In genomic region chr4:137664055-137664405, GRCh38 we compare ENCODE assay signal across 10 cellular contexts.
A peak's percentile ranks its signal among the peaks of the same experiment; 100 is the strongest.
DNase-seq lines count a peak whose midpoint lies in the region; ATAC-seq and TF ChIP-seq lines count a peak whose summit lies in the region.
"Had no signal": no experiment of that assay in that cellular context is flagged by ENCODE, and none has a peak within 500 bp of the region (broad histone marks: within the 10 kb centered on the region; RNA-seq: fewer than 3 reads in every experiment).

No MANE protein-coding gene starts in this region.

- TF ChIP-seq POLR2A in HCT116 (IDR thresholded peaks at IDR 0.05; ENCODE audit: borderline replicate concordance, extremely low read depth, insufficient read depth, insufficient read length) (no peak), gastroesophageal sphincter (IDR thresholded peaks at IDR 0.05) (no peak), stomach (IDR thresholded peaks at IDR 0.05) (no peak)

- no peaks in the 10 kb centered on the region for H3K4me1 ChIP-seq in HCT116 (ENCODE audit: control insufficient read depth in 1 of 2, insufficient read depth in 2 of 2, low read length in 2 of 2)
- peaks cover 7 to 51% (median 8%) of the 10 kb centered on the region in 3 donors for H3K4me1 ChIP-seq in gastroesophageal sphincter
- peaks cover 0 to 19% (median 5%) of the 10 kb centered on the region in 4 donors for H3K4me1 ChIP-seq in stomach

- POLR2A ChIA-PET in HCT116 (lab: Charles Lee) = interaction anchor here (1.2 kb wide), 1 partner anchor 11 kb away, joined by 3 read pairs; no protein-coding TSS in a partner anchor

- CTCF ChIA-PET in HCT116 (lab: Charles Lee) = no interaction called here

- H3K27me3 ChIP-seq in HCT116 (ENCODE audit: insufficient read depth, low read length) (no peaks in the 10 kb centered on the region), gastroesophageal sphincter (no peaks in the 10 kb centered on the region), stomach (no peaks in the 10 kb centered on the region)
- H3K27me3 ChIP-seq: cardiac muscle cell had no signal

- H3K9me2 ChIP-seq in HCT116 (ENCODE audit: insufficient read depth) = no peaks in the 10 kb centered on the region

- H3K9me3 ChIP-seq in HCT116 (ENCODE audit: control insufficient read depth in 1 of 2, insufficient read depth in 1 of 2, low read depth in 1 of 2, low read length in 2 of 2) = no peaks in the 10 kb centered on the region
- no peaks in the 10 kb centered on the region for H3K9me3 ChIP-seq in gastroesophageal sphincter
- H3K9me3 ChIP-seq in stomach = peaks cover 0 to 7% (median 0%) of the 10 kb centered on the region in 4 donors

- intact Hi-C loops in HCT116 (cut with micrococcal nuclease) (no loop called here), stomach (cut with DNase I; ENCODE audit: low total_unique reads) (no loop called here), posterior cingulate gyrus (cut with DNase I) (no loop called here)

- H3K27ac ChIP-seq in HCT116 (ENCODE audit: low read depth, low read length) = no peak overlapping the region
- peak overlapping the region; percentile 48 to 87 (median 79) for H3K27ac ChIP-seq in gastroesophageal sphincter
- peak overlapping the region in 4 of 5 donors; percentile 19 to 64 (median 38) for H3K27ac ChIP-seq in stomach
- H3K27ac ChIP-seq: cardiac muscle cell had no signal

- TF ChIP-seq RAD21 in HCT116 (IDR thresholded peaks at IDR 0.05; ENCODE audit: low read depth) = no peak

- TF ChIP-seq EP300 in gastroesophageal sphincter (IDR thresholded peaks at IDR 0.05) = no peak
- no peak for TF ChIP-seq EP300 in stomach (IDR thresholded peaks at IDR 0.05)

- no peaks in the 10 kb centered on the region for H3K36me3 ChIP-seq in HCT116 (ENCODE audit: control insufficient read depth in 1 of 2, insufficient read depth in 2 of 2, low read length in 2 of 2)
- no peaks in the 10 kb centered on the region for H3K36me3 ChIP-seq in gastroesophageal sphincter
- H3K36me3 ChIP-seq in stomach = no peaks in the 10 kb centered on the region
- H3K36me3 ChIP-seq: cardiac muscle cell had no signal

- H3K79me2 ChIP-seq in HCT116 (ENCODE audit: insufficient read depth, low read length) = no peaks in the 10 kb centered on the region

- H3K9ac ChIP-seq in HCT116 (ENCODE audit: low read length) = no peak overlapping the region

- DNase-seq in HCT116 (ENCODE audit: low read depth, low spot score) (no peak), stomach (no peak), posterior cingulate gyrus (no peak), occipital lobe (lab: John Stamatoyannopoulos, UW) (no peak)
- DNase-seq: activated CD8-positive, alpha-beta T cell treated with anti-CD3 and anti-CD28 coated beads, Interleukin-2, amount 10 ng/mL, durations not matched to agents 7 days and 5 days; NCI-H187 had no signal

- no peak overlapping the region for H3K4me3 ChIP-seq in HCT116 (replicated peaks in 1 of 2; ENCODE audit: low read depth in 1 of 2, low read length in 2 of 2)
- no peak overlapping the region for H3K4me3 ChIP-seq in gastroesophageal sphincter
- no peak overlapping the region for H3K4me3 ChIP-seq in stomach
- H3K4me3 ChIP-seq: cardiac muscle cell had no signal

- WGBS in gastroesophageal sphincter (ENCODE audit: low coverage in 1 of 2), 2 donors = 0% methylated on average over 1 of the region's 1 CpG
- 4 to 13% (median 5%) methylated on average over 1 of the region's 1 CpG for WGBS in stomach, 5 donors

- BruUV-seq in HCT116 (replicated peaks; lab: Mats Ljungman, UMichigan) = no TSS peak

- TF ChIP-seq CTCF in HCT116 (IDR thresholded peaks at IDR 0.05 in 2 of 3, conservative IDR thresholded peaks at IDR 0.05 in 1 of 3; ENCODE audit: borderline replicate concordance in 1 of 3, insufficient read depth in 1 of 3, low read depth in 2 of 3, low read length in 2 of 3) = no peak
- no peak for TF ChIP-seq CTCF in gastroesophageal sphincter (IDR thresholded peaks at IDR 0.05)
- no peak for TF ChIP-seq CTCF in stomach (IDR thresholded peaks at IDR 0.05)

- no peak overlapping the region for H3K4me2 ChIP-seq in HCT116 (ENCODE audit: low read length)

- peak overlapping the region; percentile 77 for H2AFZ ChIP-seq in HCT116 (ENCODE audit: low read depth, low read length, poor library complexity, severe bottlenecking)

- RAD21 ChIA-PET in HCT116 (lab: Charles Lee; ENCODE audit: low non-redundant PET in 1 of 2, low total read pairs in 2 of 2, uncharacterized antibody in 2 of 2, unreplicated experiment in 2 of 2) = no interaction called here

- no peaks in the 10 kb centered on the region for H4K20me1 ChIP-seq in HCT116 (ENCODE audit: insufficient read depth)

- ATAC-seq in HCT116 (no peak), SK-N-SH treated with all-trans-retinoic acid at 6 μM for 48 hours (peak; percentile 88), gastroesophageal sphincter (peak; percentile 14), GM18873 (IDR thresholded peaks at IDR 0.05; ENCODE audit: low FRiP score, unreplicated experiment) (no peak)
- ATAC-seq: activated CD8-positive, alpha-beta T cell treated with anti-CD3 and anti-CD28 coated beads, Interleukin-2, amount 10 ng/mL, durations not matched to agents 7 days and 5 days had no signal

TF ChIP-seq in HCT116, 20 proteins besides CTCF, POLR2A, EP300 and RAD21 (continues in another document):
- TF ChIP-seq SP1 (IDR thresholded peaks at IDR 0.05; ENCODE audit: low read depth) (no peak), ATF3 (IDR thresholded peaks at IDR 0.05) (no peak), EGR1 (IDR thresholded peaks at IDR 0.05; ENCODE audit: low read depth) (no peak), CEBPB (IDR thresholded peaks at IDR 0.05; ENCODE audit: low read depth) (no peak), CBX3 (IDR thresholded peaks at IDR 0.05; ENCODE audit: low read depth) (no peak), FOSL1 (IDR thresholded peaks at IDR 0.05; ENCODE audit: low read depth) (no peak), YY1 (IDR thresholded peaks at IDR 0.05; ENCODE audit: extremely low read depth, insufficient replicate concordance, low read depth, low read length) (no peak), ZNF274 (IDR thresholded peaks at IDR 0.05; ENCODE audit: low read depth, low read length) (no peak), ZBTB33 (IDR thresholded peaks at IDR 0.05; ENCODE audit: extremely low read depth, insufficient replicate concordance, low read length) (no peak), SRF (IDR thresholded peaks at IDR 0.05; ENCODE audit: low read depth) (no peak), TCF7L2 (IDR thresholded peaks at IDR 0.05; ENCODE audit: borderline replicate concordance, extremely low read depth, insufficient read depth, insufficient read length) (no peak), JUND (IDR thresholded peaks at IDR 0.05) (no peak)

TF ChIP-seq in SK-N-SH treated with all-trans-retinoic acid at 6 μM for 48 hours, 23 proteins besides CTCF, POLR2A, EP300 and RAD21 (continues in another document):
- TF ChIP-seq ZNF70 (CRISPR knock-in tag; IDR thresholded peaks at IDR 0.05) (no peak), CSRNP3 (CRISPR knock-in tag; IDR thresholded peaks at IDR 0.05) (no peak), TOX (CRISPR knock-in tag; IDR thresholded peaks at IDR 0.05; ENCODE audit: borderline replicate concordance) (no peak), ZFP3 (CRISPR knock-in tag; IDR thresholded peaks at IDR 0.05) (no peak), ESRRG (CRISPR knock-in tag; IDR thresholded peaks at IDR 0.05) (no peak), PATZ1 (CRISPR knock-in tag; IDR thresholded peaks at IDR 0.05; ENCODE audit: borderline replicate concordance) (no peak), GLIS3 (CRISPR knock-in tag; IDR thresholded peaks at IDR 0.05) (no peak), SNAI2 (CRISPR knock-in tag; IDR thresholded peaks at IDR 0.05) (no peak), OSR1 (CRISPR knock-in tag; IDR thresholded peaks at IDR 0.05) (no peak), ARNTL (CRISPR knock-in tag; IDR thresholded peaks at IDR 0.05; ENCODE audit: borderline replicate concordance, low read depth) (no peak), CSDC2 (CRISPR knock-in tag; IDR thresholded peaks at IDR 0.05) (no peak), ZNF565 (CRISPR knock-in tag; conservative IDR thresholded peaks at IDR 0.05; ENCODE audit: low read depth) (no peak), ZFP30 (CRISPR knock-in tag; IDR thresholded peaks at IDR 0.05) (no peak), BACH2 (CRISPR knock-in tag; IDR thresholded peaks at IDR 0.05; ENCODE audit: borderline replicate concordance) (no peak), TCF4 (CRISPR knock-in tag; IDR thresholded peaks at IDR 0.05; ENCODE audit: borderline replicate concordance) (no peak)

Comparison
In these comparisons a context has a peak if more than half of its experiments do, and no peak if none do; other contexts are left out.
1. ATAC-seq: peak in SK-N-SH treated with all-trans-retinoic acid at 6 μM for 48 hours (single experiment) and gastroesophageal sphincter (single experiment); none in HCT116 (single experiment) and GM18873 (single experiment).